In the genomic region with DNA sequence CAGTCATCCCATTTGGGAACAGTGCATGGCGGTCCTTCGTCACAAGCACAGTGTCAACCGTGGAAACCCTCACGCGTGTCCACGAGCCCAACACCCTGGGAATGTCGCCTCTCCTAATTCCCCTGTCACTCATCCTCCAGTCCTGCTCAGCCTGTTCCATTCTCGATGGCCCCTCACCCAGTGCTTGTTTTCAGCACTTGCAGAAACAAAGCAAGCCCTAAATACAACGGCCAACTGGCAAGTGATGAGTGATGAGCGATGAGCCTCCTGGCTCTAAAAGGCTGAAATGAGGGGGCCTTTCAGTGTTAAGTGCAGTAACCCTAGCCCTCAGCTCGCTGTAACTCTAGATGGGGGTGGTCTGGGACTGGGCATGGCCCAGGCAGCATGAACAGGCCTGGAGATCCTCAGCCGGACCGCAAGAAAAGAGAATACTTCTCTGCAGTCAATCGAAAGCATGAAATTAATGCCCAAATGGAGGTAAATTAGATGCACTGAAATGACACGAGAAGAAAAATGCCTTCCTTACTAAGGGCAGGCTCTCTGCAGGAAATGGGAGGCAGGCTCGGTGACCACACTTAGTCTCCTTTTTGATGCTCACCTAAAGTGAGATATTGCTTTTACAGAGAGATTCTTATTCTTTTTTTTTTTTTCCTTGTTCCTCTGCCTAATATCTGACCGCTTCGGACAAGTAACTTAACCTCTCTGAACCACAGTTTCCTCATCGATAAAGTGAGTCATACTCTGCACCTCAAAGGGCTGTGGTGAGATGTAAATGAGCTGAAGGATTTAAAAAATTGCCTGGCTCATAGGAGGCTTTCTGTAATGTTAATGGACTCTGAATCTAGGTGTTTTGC, we compare ENCODE assay signal across 11 cellular contexts. TPM values are rescaled to one million over a fixed set of nuclear protein-coding genes. Genes with fewer than 3 reads are reported as not detected.
DNase-seq lines count a peak whose midpoint lies in the region; ATAC-seq, FAIRE-seq and TF ChIP-seq lines count a peak whose summit lies in the region.
"Had no signal": no experiment of that assay in that cellular context is flagged by ENCODE, and none has a peak within 500 bp of the region (broad histone marks: within the 10 kb centered on the region; RNA-seq: fewer than 3 reads in every experiment).

No MANE protein-coding gene starts in this region.

- in situ Hi-C loops in HepG2 (cut with HindIII; ENCODE audit: extremely low pct_ligation_motif_present, low pct_unique_long_range_greater_than_20kb), result no loop called here

- no peak for DNase-seq in HepG2 (ENCODE audit: low spot score)
- DNase-seq in right lobe of liver, result no peak
- DNase-seq in stimulated activated naive CD8-positive, alpha-beta T cell treated with anti-CD3 and anti-CD28 coated beads, Interleukin-15, Interleukin-2, amounts not matched to agents 100 U/mL and 50 U/mL, for 24 hours, result no peak
- no peak for DNase-seq in amygdala (lab: John Stamatoyannopoulos, UW)
- DNase-seq in NCI-H524 (lab: John Stamatoyannopoulos, UW), result no peak
- no peak for DNase-seq in esophagus squamous epithelium (lab: John Stamatoyannopoulos, UW)
- DNase-seq: naive B cell had no signal

- H3K4me1 ChIP-seq in HepG2 (ENCODE audit: insufficient read depth, low read length), result no peaks in the 10 kb centered on the region
- H3K4me1 ChIP-seq in right lobe of liver, result no peaks in the 10 kb centered on the region
- no peaks in the 10 kb centered on the region for H3K4me1 ChIP-seq in esophagus squamous epithelium

- H3K36me3 ChIP-seq in HepG2 (replicated peaks in 1 of 2; ENCODE audit: control insufficient read depth in 1 of 2, insufficient read depth in 2 of 2, low read length in 2 of 2), result no peaks in the 10 kb centered on the region
- H3K36me3 ChIP-seq in right lobe of liver, result no peaks in the 10 kb centered on the region
- no peaks in the 10 kb centered on the region for H3K36me3 ChIP-seq in esophagus squamous epithelium
- H3K36me3 ChIP-seq: BLaER1 had no signal

- H3K9me3 ChIP-seq in HepG2 (ENCODE audit: low read length), result no peaks in the 10 kb centered on the region
- no peaks in the 10 kb centered on the region for H3K9me3 ChIP-seq in right lobe of liver
- H3K9me3 ChIP-seq in esophagus squamous epithelium, result no peaks in the 10 kb centered on the region
- H3K9me3 ChIP-seq: BLaER1 had no signal

- BruUV-seq in HepG2 (replicated peaks; lab: Mats Ljungman, UMichigan), result no TSS peak

- H3K79me2 ChIP-seq in HepG2 (ENCODE audit: insufficient read depth, low read length), result no peaks in the 10 kb centered on the region

- TF ChIP-seq EP300 in HepG2 (IDR thresholded peaks at IDR 0.05; ENCODE audit: low read depth in 2 of 2, low read length in 2 of 2), result no peak
- TF ChIP-seq EP300 in HepG2 (CRISPR knock-in tag; IDR thresholded peaks at IDR 0.05; ENCODE audit: borderline replicate concordance), result no peak

- TF ChIP-seq CTCF in HepG2 (CRISPR knock-in tag; IDR thresholded peaks at IDR 0.05) (no peak), right lobe of liver (IDR thresholded peaks at IDR 0.05) (no peak), esophagus squamous epithelium (IDR thresholded peaks at IDR 0.05) (no peak)

- H4K20me1 ChIP-seq in HepG2 (ENCODE audit: insufficient read depth, low read length), result no peaks in the 10 kb centered on the region
- H4K20me1 ChIP-seq: BLaER1 had no signal

- TF ChIP-seq RAD21 in HepG2 (CRISPR knock-in tag; IDR thresholded peaks at IDR 0.05), result no peak

- no peak overlapping the region for H3K4me3 ChIP-seq in HepG2 (replicated peaks in 1 of 3; ENCODE audit: insufficient read depth in 1 of 3, low read depth in 2 of 3, low read length in 3 of 3)
- no peak overlapping the region for H3K4me3 ChIP-seq in right lobe of liver
- H3K4me3 ChIP-seq in esophagus squamous epithelium, result no peak overlapping the region
- H3K4me3 ChIP-seq: BLaER1 had no signal

- WGBS in HepG2 (ENCODE audit: low lambda C conversion rate), result 45% methylated on average over 19 of the region's 19 CpGs
- WGBS in right lobe of liver (ENCODE audit: insufficient coverage, low coverage, low lambda C conversion rate, missing lambda C conversion rate), result 47% methylated on average over 16 of the region's 19 CpGs
- WGBS in esophagus squamous epithelium, 2 donors, result 62 to 74% methylated on average over 19 of the region's 19 CpGs

- H2AFZ ChIP-seq in HepG2 (ENCODE audit: low read length), result no peak overlapping the region

- POLR2A ChIA-PET in HepG2 (lab: Yijun Ruan, JAX), result no interaction called here

- TF ChIP-seq POLR2A in HepG2 (IDR thresholded peaks at IDR 0.05; ENCODE audit: insufficient read depth in 1 of 2, low read depth in 2 of 2, low read length in 2 of 2), result no peak
- no peak for TF ChIP-seq POLR2A in right lobe of liver (IDR thresholded peaks at IDR 0.05)
- no peak for TF ChIP-seq POLR2A in esophagus squamous epithelium (IDR thresholded peaks at IDR 0.05)

- H3K9ac ChIP-seq in HepG2 (ENCODE audit: insufficient read depth, low read depth, low read length), result no peak overlapping the region
- H3K9ac ChIP-seq: BLaER1 had no signal

- CTCF ChIA-PET in HepG2 (lab: Yijun Ruan, JAX; ENCODE audit: low intra/inter-chr PET ratio, low total read pairs), result no interaction called here

- intact Hi-C loops in HepG2 (cut with micrococcal nuclease; ENCODE audit: unreplicated experiment), result no loop called here
- intact Hi-C loops in right lobe of liver (cut with DNase I), result loop anchor here in 1 of 2 donors (10.0 kb wide), 1 partner anchor 49 kb away; no protein-coding TSS in a partner anchor
- intact Hi-C loops in esophagus squamous epithelium (cut with DNase I), result loop anchor here (10.0 kb wide), 1 partner anchor 159 kb away; no protein-coding TSS in a partner anchor

- FAIRE-seq in HepG2 (lab: Jason Lieb, UNC), result no peak

- H3K27ac ChIP-seq in HepG2 (ENCODE audit: extremely low read length, insufficient read depth, low read length), result no peak overlapping the region
- no peak overlapping the region for H3K27ac ChIP-seq in right lobe of liver
- H3K27ac ChIP-seq in esophagus squamous epithelium, result no peak overlapping the region
- H3K27ac ChIP-seq: BLaER1 had no signal

- peaks cover 4 to 32% of the 10 kb centered on the region in 2 experiments; a peak in 3 of 5 replicates for H3K27me3 ChIP-seq in HepG2 (ENCODE audit: control insufficient read depth in 1 of 2, insufficient read depth in 2 of 2, low read length in 2 of 2)
- H3K27me3 ChIP-seq in right lobe of liver, result no peaks in the 10 kb centered on the region
- H3K27me3 ChIP-seq in esophagus squamous epithelium, result peaks cover 0 to 72% (median 0%) of the 10 kb centered on the region in 4 donors
- H3K27me3 ChIP-seq: BLaER1 had no signal

- ATAC-seq in HepG2, result no peak
- no peak for ATAC-seq in right lobe of liver
- peak; percentile 85 for ATAC-seq in HG02678 (IDR thresholded peaks at IDR 0.05; ENCODE audit: unreplicated experiment)
- peak; percentile 92 for ATAC-seq in HG03575 (IDR thresholded peaks at IDR 0.05; ENCODE audit: extremely low read depth, insufficient number of reproducible peaks, low FRiP score, unreplicated experiment)
- peak; percentile 82 for ATAC-seq in stimulated activated naive CD8-positive, alpha-beta T cell treated with anti-CD3 and anti-CD28 coated beads, Interleukin-15, Interleukin-2, amounts not matched to agents 100 U/mL and 50 U/mL, for 24 hours

- H3K4me2 ChIP-seq in HepG2 (ENCODE audit: low read depth, low read length), result no peak overlapping the region
- H3K4me2 ChIP-seq: BLaER1 had no signal

TF ChIP-seq in HepG2, 621 proteins besides CTCF, POLR2A, EP300 and RAD21:
- no peak for TF ChIP-seq ATF7-NPFF (CRISPR knock-in tag; IDR thresholded peaks at IDR 0.05; ENCODE audit: low read depth)
- TF ChIP-seq, protein P1, sequence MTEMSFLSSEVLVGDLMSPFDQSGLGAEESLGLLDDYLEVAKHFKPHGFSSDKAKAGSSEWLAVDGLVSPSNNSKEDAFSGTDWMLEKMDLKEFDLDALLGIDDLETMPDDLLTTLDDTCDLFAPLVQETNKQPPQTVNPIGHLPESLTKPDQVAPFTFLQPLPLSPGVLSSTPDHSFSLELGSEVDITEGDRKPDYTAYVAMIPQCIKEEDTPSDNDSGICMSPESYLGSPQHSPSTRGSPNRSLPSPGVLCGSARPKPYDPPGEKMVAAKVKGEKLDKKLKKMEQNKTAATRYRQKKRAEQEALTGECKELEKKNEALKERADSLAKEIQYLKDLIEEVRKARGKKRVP (CRISPR knock-in tag; IDR thresholded peaks at IDR 0.05), result no peak
- no peak for TF ChIP-seq PPARG (CRISPR knock-in tag; conservative IDR thresholded peaks at IDR 0.05)
- TF ChIP-seq ZNF747 (CRISPR knock-in tag; IDR thresholded peaks at IDR 0.05; ENCODE audit: borderline replicate concordance), result no peak
- no peak for TF ChIP-seq NR1H2 (CRISPR knock-in tag; IDR thresholded peaks at IDR 0.05; ENCODE audit: borderline replicate concordance, low read depth)
- 0 out of 2 replicates have a peak, but pooled peaks have one; percentile 4 for TF ChIP-seq ZKSCAN1 (IDR thresholded peaks at IDR 0.05; ENCODE audit: low read length)
- TF ChIP-seq MEF2D (CRISPR knock-in tag; IDR thresholded peaks at IDR 0.05), result no peak
- TF ChIP-seq RORA (CRISPR knock-in tag; IDR thresholded peaks at IDR 0.05), result no peak

RNA-seq across cellular contexts. Expression of a gene that starts 22.9 kb away (rescaled TPM):
- total RNA-seq in HepG2 (2016; rRNA removed; fragmentation: Illumina TruSeq; extraction: Trizol) (not detected in 2 replicates), right lobe of liver (under 1 TPM in 1 of 6 experiments, not detected in 5; 0.18 TPM), esophagus squamous epithelium (under 1 TPM in 2 of 4 donors, not detected in 2; 0.19 to 0.40 TPM)
- not detected in 2 replicates for total RNA-seq in HepG2 (2016; cell fraction: cytosol; rRNA removed; fragmentation: Illumina TruSeq; extraction: Trizol; ENCODE audit: low read depth)
- total RNA-seq in HepG2 (2016; cell fraction: insoluble cytoplasmic fraction; rRNA removed; fragmentation: Illumina TruSeq; extraction: Trizol), result not detected in 2 replicates
- not detected in 2 replicates for total RNA-seq in HepG2 (2016; cell fraction: membrane; rRNA removed; fragmentation: Illumina TruSeq; extraction: Trizol)
- total RNA-seq in HepG2 (2016; cell fraction: nucleus; rRNA removed; fragmentation: Illumina TruSeq; extraction: Trizol), result not detected in 2 replicates
- not detected in 2 replicates for polyA plus RNA-seq in HepG2 (2011; rRNA removed)
- polyA plus RNA-seq in HepG2 (2011; cell fraction: cytosol; rRNA removed), result not detected in 2 replicates
- not detected in 2 replicates for polyA plus RNA-seq in HepG2 (2011; cell fraction: nucleus; rRNA removed)
- polyA plus RNA-seq in HepG2 (2012), result not detected in 2 replicates
- not detected in 2 replicates for polyA plus RNA-seq in HepG2 (2016; cell fraction: cytosol; fragmentation: Illumina TruSeq; extraction: Trizol; ENCODE audit: low read depth)
- not detected in 2 replicates for polyA plus RNA-seq in HepG2 (2016; cell fraction: insoluble cytoplasmic fraction; fragmentation: Illumina TruSeq; extraction: Trizol; ENCODE audit: low read depth)
- not detected in 2 replicates for polyA plus RNA-seq in HepG2 (2016; cell fraction: membrane; fragmentation: Illumina TruSeq; extraction: Trizol; ENCODE audit: low read depth)
- polyA plus RNA-seq in HepG2 (2016; cell fraction: nucleus; fragmentation: Illumina TruSeq; extraction: Trizol; ENCODE audit: insufficient read depth, low read depth), result not detected in 2 replicates
- polyA minus RNA-seq in HepG2 (2011; rRNA and poly(A)+ RNA removed; ENCODE audit: low replicate concordance), result not detected in 2 replicates
- polyA minus RNA-seq in HepG2 (2011; cell fraction: cytosol; rRNA and poly(A)+ RNA removed), result not detected in 2 replicates
- polyA minus RNA-seq in HepG2 (2011; cell fraction: nucleus; rRNA and poly(A)+ RNA removed), result not detected in 2 replicates
- total RNA-seq: T-helper 2 cell treated with Interferon-gamma antibody and Interleukin-4, amounts not matched to agents 100 ng/mL and 5 ng/mL, for 36 hours had no signal

Comparison
In these comparisons a context has a peak if more than half of its experiments do, and no peak if none do; other contexts are left out.
1. ATAC-seq: peak in HG02678 (single experiment), HG03575 (single experiment) and stimulated activated naive CD8-positive, alpha-beta T cell treated with anti-CD3 and anti-CD28 coated beads, Interleukin-15, Interleukin-2, amounts not matched to agents 100 U/mL and 50 U/mL, for 24 hours (single experiment); none in HepG2 (single experiment) and right lobe of liver (0 of 4).